Comparison of ENCODE assay signal across 16 cellular contexts in genomic region chr1:110464340-110464739, GRCh38. TPM values are rescaled to one million over a fixed set of nuclear protein-coding genes. Genes with fewer than 3 reads are reported as not detected.
DNase-seq lines count a peak whose midpoint lies in the region; ATAC-seq and TF ChIP-seq lines count a peak whose summit lies in the region.
"Had no signal": no experiment of that assay in that cellular context is flagged by ENCODE, and none has a peak within 500 bp of the region (broad histone marks: within the 10 kb centered on the region; RNA-seq: fewer than 3 reads in every experiment).

No MANE protein-coding gene starts in this region.

- H3K4me3 ChIP-seq in PC-3 (ENCODE audit: low read length): peak overlapping the region; percentile 28; the same call in 1 of the 2 replicates
- H3K4me3 ChIP-seq: tibial artery had no signal

- ATAC-seq in PC-3 (peak; percentile 84), omental fat pad (ENCODE audit: low FRiP score) (peak; percentile 68)

- POLR2A ChIA-PET in PC-3 (lab: Charles Lee; ENCODE audit: unreplicated experiment): no interaction called here

- CTCF ChIA-PET in PC-3 (lab: Charles Lee): interaction anchor here (0.6 to 2.6 kb wide), 6 partner anchors 13 to 267 kb away, joined by 3 to 39 read pairs (median 5); no protein-coding TSS in a partner anchor

- TF ChIP-seq CTCF in PC-3 (conservative IDR thresholded peaks at IDR 0.05; ENCODE audit: low read depth, low read length) (no peak), omental fat pad (IDR thresholded peaks at IDR 0.05) (no peak)

- no peaks in the 10 kb centered on the region; the same call in 1 of the 2 replicates for H3K36me3 ChIP-seq in PC-3 (ENCODE audit: low read depth, low read length)
- H3K36me3 ChIP-seq: tibial artery had no signal

- peaks cover 29% of the 10 kb centered on the region for H3K4me1 ChIP-seq in PC-3 (ENCODE audit: insufficient read depth, low read length)
- H3K4me1 ChIP-seq: tibial artery had no signal

- H3K9me2 ChIP-seq in PC-3 (replicated peaks; ENCODE audit: low read length): no peaks in the 10 kb centered on the region

- no peak overlapping the region for H2AFZ ChIP-seq in PC-3 (ENCODE audit: low read length)

- DNase-seq in AG20443 (ENCODE audit: low spot score) (peak; percentile 51), PC-3 (peak; percentile 79), fibroblast of gingiva (ENCODE audit: low read depth) (peak; percentile 20), omental fat pad (ENCODE audit: low spot score) (no peak), DMS 273 (lab: John Stamatoyannopoulos, UW; ENCODE audit: unreplicated experiment) (no peak), NCI-H526 (lab: John Stamatoyannopoulos, UW) (no peak), GF-D8 (lab: John Stamatoyannopoulos, UW) (no peak)
- no peak for DNase-seq in stimulated activated CD4-positive, alpha-beta T cell treated with anti-CD3 and anti-CD28 coated beads, Interleukin-12 subunit alpha, Interleukin-12 subunit beta, amount 100 ng/mL, for 4 hours
- DNase-seq: activated gamma-delta T cell treated with Interleukin-2 at 50 U/mL for 16 hours, C1 segment of cervical spinal cord, mesendoderm, NCI-H1417 treated with DMSO at 0.1 percent for 48 hours, NCI-H345, occipital lobe, tibial artery had no signal

- H4K20me1 ChIP-seq in PC-3 (ENCODE audit: low read length): no peaks in the 10 kb centered on the region

- intact Hi-C loops in PC-3 (cut with micrococcal nuclease): loop anchor here (1.0 to 5.0 kb wide), 3 partner anchors 52 to 152 kb away; partner anchors contain the start of gene RBM15

- H3K9ac ChIP-seq in PC-3 (ENCODE audit: low read length): peak overlapping the region; percentile 38

- no peaks in the 10 kb centered on the region for H3K79me2 ChIP-seq in PC-3 (ENCODE audit: low read length)

- no peaks in the 10 kb centered on the region for H3K9me3 ChIP-seq in PC-3 (ENCODE audit: low read length)
- H3K9me3 ChIP-seq: tibial artery had no signal

- no peaks in the 10 kb centered on the region for H3K27me3 ChIP-seq in PC-3 (ENCODE audit: low read length)

- H3K4me2 ChIP-seq in PC-3 (ENCODE audit: low read length): peak overlapping the region; percentile 73

- H3K27ac ChIP-seq in PC-3 (ENCODE audit: low read length): peak overlapping the region; percentile 82
- H3K27ac ChIP-seq: tibial artery had no signal

- BruUV-seq in PC-3 (replicated peaks; lab: Mats Ljungman, UMichigan): no TSS peak

- H3F3A ChIP-seq in PC-3 (ENCODE audit: low read length, unreplicated experiment): no peaks in the 10 kb centered on the region

RNA-seq across cellular contexts. Expression of gene PROK1, which starts 13.4 kb away (rescaled TPM):
- total RNA-seq in PC-3 (2014; rRNA removed) (not detected in 2 replicates), omental fat pad (10 to 100 TPM in 1 of 4 donors, 1 to 10 TPM in 2, under 1 TPM in 1; 0.50 to 74.1 (median 2.6) TPM)
- total RNA-seq: G401, occipital lobe had no signal

RNA-seq across cellular contexts. Expression of gene KCNA10, which starts 54.6 kb away (rescaled TPM):
- not detected in 2 replicates for total RNA-seq in PC-3 (2014; rRNA removed)
- total RNA-seq in omental fat pad: not detected
- total RNA-seq: G401, occipital lobe had no signal

RNA-seq across cellular contexts. Expression of gene LAMTOR5, which starts 56.8 kb away (rescaled TPM):
- total RNA-seq in PC-3 (2014; rRNA removed) (143 and 147 TPM in 2 replicates), omental fat pad (100 to 1,000 TPM in 3 of 4 donors, 10 to 100 TPM in 1; 94.4 to 130 (median 116) TPM)

Comparison
In these comparisons a context has a peak if more than half of its experiments do, and no peak if none do; other contexts are left out.
1. DNase-seq: peak in AG20443 (single experiment), PC-3 (single experiment) and fibroblast of gingiva (single experiment); none in omental fat pad (single experiment), stimulated activated CD4-positive, alpha-beta T cell treated with anti-CD3 and anti-CD28 coated beads, Interleukin-12 subunit alpha, Interleukin-12 subunit beta, amount 100 ng/mL, for 4 hours (single experiment), DMS 273 (single experiment), NCI-H526 (0 of 2) and GF-D8 (single experiment).